Comparison of ENCODE assay signal across 2 cellular contexts in the genomic region with DNA sequence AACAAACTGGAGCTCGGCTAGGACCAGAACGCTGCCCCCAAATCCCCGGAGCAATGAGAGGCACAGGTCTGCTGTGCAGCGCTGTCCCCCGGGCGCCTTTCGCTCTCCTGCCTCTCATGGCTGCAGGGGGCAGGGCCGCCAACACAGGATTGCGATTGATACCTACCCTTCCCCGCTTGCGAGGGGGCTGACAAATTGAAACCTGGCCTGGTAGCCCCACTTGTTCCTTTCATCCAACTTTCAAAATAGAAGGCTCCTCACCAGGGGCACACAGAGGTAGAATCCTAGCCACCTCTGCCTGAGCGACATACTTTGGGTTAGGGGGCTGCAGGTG.
A peak's percentile ranks its signal among the peaks of the same experiment; 100 is the strongest.
TF ChIP-seq lines count a peak whose summit lies in the region.

No MANE protein-coding gene starts in this region.

TF ChIP-seq in GM12891, 5 proteins besides CTCF, POLR2A, EP300 and RAD21:
- TF ChIP-seq POLR2AphosphoS5 (IDR thresholded peaks at IDR 0.05; ENCODE audit: low read depth, low read length) = peak; percentile 24; the same call in 1 of the 2 replicates
- no peak for TF ChIP-seq PAX5 (IDR thresholded peaks at IDR 0.05; ENCODE audit: insufficient read depth, low read length, severe bottlenecking)
- TF ChIP-seq TAF1 (IDR thresholded peaks at IDR 0.05; ENCODE audit: low read depth, low read length) = no peak

TF ChIP-seq in HepG2, 621 proteins besides CTCF, POLR2A, EP300 and RAD21:
- TF ChIP-seq, protein P1, sequence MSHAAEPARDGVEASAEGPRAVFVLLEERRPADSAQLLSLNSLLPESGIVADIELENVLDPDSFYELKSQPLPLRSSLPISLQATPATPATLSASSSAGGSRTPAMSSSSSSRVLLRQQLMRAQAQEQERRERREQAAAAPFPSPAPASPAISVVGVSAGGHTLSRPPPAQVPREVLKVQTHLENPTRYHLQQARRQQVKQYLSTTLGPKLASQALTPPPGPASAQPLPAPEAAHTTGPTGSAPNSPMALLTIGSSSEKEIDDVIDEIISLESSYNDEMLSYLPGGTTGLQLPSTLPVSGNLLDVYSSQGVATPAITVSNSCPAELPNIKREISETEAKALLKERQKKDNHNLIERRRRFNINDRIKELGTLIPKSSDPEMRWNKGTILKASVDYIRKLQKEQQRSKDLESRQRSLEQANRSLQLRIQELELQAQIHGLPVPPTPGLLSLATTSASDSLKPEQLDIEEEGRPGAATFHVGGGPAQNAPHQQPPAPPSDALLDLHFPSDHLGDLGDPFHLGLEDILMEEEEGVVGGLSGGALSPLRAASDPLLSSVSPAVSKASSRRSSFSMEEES (CRISPR knock-in tag; IDR thresholded peaks at IDR 0.05) = no peak
- TF ChIP-seq, protein P2, sequence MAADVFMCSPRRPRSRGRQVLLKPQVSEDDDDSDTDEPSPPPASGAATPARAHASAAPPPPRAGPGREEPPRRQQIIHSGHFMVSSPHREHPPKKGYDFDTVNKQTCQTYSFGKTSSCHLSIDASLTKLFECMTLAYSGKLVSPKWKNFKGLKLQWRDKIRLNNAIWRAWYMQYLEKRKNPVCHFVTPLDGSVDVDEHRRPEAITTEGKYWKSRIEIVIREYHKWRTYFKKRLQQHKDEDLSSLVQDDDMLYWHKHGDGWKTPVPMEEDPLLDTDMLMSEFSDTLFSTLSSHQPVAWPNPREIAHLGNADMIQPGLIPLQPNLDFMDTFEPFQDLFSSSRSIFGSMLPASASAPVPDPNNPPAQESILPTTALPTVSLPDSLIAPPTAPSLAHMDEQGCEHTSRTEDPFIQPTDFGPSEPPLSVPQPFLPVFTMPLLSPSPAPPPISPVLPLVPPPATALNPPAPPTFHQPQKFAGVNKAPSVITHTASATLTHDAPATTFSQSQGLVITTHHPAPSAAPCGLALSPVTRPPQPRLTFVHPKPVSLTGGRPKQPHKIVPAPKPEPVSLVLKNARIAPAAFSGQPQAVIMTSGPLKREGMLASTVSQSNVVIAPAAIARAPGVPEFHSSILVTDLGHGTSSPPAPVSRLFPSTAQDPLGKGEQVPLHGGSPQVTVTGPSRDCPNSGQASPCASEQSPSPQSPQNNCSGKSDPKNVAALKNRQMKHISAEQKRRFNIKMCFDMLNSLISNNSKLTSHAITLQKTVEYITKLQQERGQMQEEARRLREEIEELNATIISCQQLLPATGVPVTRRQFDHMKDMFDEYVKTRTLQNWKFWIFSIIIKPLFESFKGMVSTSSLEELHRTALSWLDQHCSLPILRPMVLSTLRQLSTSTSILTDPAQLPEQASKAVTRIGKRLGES (CRISPR knock-in tag; IDR thresholded peaks at IDR 0.05; ENCODE audit: borderline replicate concordance) = no peak
- TF ChIP-seq ATRX (CRISPR knock-in tag; IDR thresholded peaks at IDR 0.05; ENCODE audit: borderline replicate concordance) (no peak), BORCS8-MEF2B (CRISPR knock-in tag; IDR thresholded peaks at IDR 0.05) (no peak), NBN (conservative IDR thresholded peaks at IDR 0.05) (no peak), ZNF24 (IDR thresholded peaks at IDR 0.05) (no peak), POLR2AphosphoS5 (IDR thresholded peaks at IDR 0.05; ENCODE audit: low read depth, low read length) (no peak), ZNF749 (CRISPR knock-in tag; IDR thresholded peaks at IDR 0.05; ENCODE audit: borderline replicate concordance) (no peak), NFATC3 (CRISPR knock-in tag; IDR thresholded peaks at IDR 0.05) (no peak), ZNF329 (CRISPR knock-in tag; IDR thresholded peaks at IDR 0.05; ENCODE audit: low read depth) (no peak), SMARCC2 (IDR thresholded peaks at IDR 0.05) (no peak), ZNF615 (CRISPR knock-in tag; IDR thresholded peaks at IDR 0.05; ENCODE audit: borderline replicate concordance) (no peak), ZFP37 (CRISPR knock-in tag; IDR thresholded peaks at IDR 0.05; ENCODE audit: borderline replicate concordance) (no peak), GTF3A (CRISPR knock-in tag; conservative IDR thresholded peaks at IDR 0.05) (no peak), HNRNPL (IDR thresholded peaks at IDR 0.05; ENCODE audit: low read depth, low read length) (no peak), GATAD1 (CRISPR knock-in tag; IDR thresholded peaks at IDR 0.05) (no peak)
- TF ChIP-seq, protein P3, sequence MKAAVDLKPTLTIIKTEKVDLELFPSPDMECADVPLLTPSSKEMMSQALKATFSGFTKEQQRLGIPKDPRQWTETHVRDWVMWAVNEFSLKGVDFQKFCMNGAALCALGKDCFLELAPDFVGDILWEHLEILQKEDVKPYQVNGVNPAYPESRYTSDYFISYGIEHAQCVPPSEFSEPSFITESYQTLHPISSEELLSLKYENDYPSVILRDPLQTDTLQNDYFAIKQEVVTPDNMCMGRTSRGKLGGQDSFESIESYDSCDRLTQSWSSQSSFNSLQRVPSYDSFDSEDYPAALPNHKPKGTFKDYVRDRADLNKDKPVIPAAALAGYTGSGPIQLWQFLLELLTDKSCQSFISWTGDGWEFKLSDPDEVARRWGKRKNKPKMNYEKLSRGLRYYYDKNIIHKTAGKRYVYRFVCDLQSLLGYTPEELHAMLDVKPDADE (CRISPR knock-in tag; IDR thresholded peaks at IDR 0.05) = no peak
- TF ChIP-seq, protein P4, sequence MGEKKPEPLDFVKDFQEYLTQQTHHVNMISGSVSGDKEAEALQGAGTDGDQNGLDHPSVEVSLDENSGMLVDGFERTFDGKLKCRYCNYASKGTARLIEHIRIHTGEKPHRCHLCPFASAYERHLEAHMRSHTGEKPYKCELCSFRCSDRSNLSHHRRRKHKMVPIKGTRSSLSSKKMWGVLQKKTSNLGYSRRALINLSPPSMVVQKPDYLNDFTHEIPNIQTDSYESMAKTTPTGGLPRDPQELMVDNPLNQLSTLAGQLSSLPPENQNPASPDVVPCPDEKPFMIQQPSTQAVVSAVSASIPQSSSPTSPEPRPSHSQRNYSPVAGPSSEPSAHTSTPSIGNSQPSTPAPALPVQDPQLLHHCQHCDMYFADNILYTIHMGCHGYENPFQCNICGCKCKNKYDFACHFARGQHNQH (CRISPR knock-in tag; IDR thresholded peaks at IDR 0.05) = no peak
